Comparison of ENCODE assay signal across 1 cellular context in genomic region chr4:54232151-54232688, GRCh38.
TF ChIP-seq lines count a peak whose summit lies in the region.

No MANE protein-coding gene starts in this region.

TF ChIP-seq in WTC11, 78 proteins besides CTCF, POLR2A, EP300 and RAD21 (continued from another document):
- TF ChIP-seq FOXP4 (CRISPR knock-in tag; IDR thresholded peaks at IDR 0.05): no peak
- no peak for TF ChIP-seq IRF1 (CRISPR knock-in tag; IDR thresholded peaks at IDR 0.05)
TF ChIP-seq in WTC11: peak in this region for 0.
